ENCODE assay signal across 8 cellular contexts in genomic region chr5:115542651-115543364, GRCh38. TPM values are rescaled to one million over a fixed set of nuclear protein-coding genes. Genes with fewer than 3 reads are reported as not detected.
A peak's percentile ranks its signal among the peaks of the same experiment; 100 is the strongest.
DNase-seq lines count a peak whose midpoint lies in the region; ATAC-seq and TF ChIP-seq lines count a peak whose summit lies in the region.

No MANE protein-coding gene starts in this region.

- CTCF ChIA-PET in activated CD4-positive, alpha-beta T cell treated with anti-CD3 and anti-CD28 coated beads, Interleukin-2, amount 10 ng/mL, durations not matched to agents 7 days and 5 days (lab: Charles Lee): interaction anchor here (0.5 to 1.4 kb wide), 5 partner anchors 15 to 231 kb away, joined by 3 to 6 read pairs (median 3); no protein-coding TSS in a partner anchor

- H3K36me3 ChIP-seq in thoracic aorta: no peaks in the 10 kb centered on the region

- H3K4me1 Mint-ChIP-seq in activated CD4-positive, alpha-beta T cell treated with anti-CD3 and anti-CD28 coated beads, Interleukin-2, amount 10 ng/mL, durations not matched to agents 7 days and 5 days: peaks cover 58% of the 10 kb centered on the region

- H3K4me3 Mint-ChIP-seq in activated CD4-positive, alpha-beta T cell treated with anti-CD3 and anti-CD28 coated beads, Interleukin-2, amount 10 ng/mL, durations not matched to agents 7 days and 5 days: peak overlapping the region; percentile 99

- H3K9me3 ChIP-seq in thoracic aorta: peaks cover 6% of the 10 kb centered on the region

- TF ChIP-seq CTCF in thoracic aorta (IDR thresholded peaks at IDR 0.05): no peak
- TF ChIP-seq CTCF in foreskin keratinocyte (conservative IDR thresholded peaks at IDR 0.05): no peak

- H3K27ac Mint-ChIP-seq in activated CD4-positive, alpha-beta T cell treated with anti-CD3 and anti-CD28 coated beads, Interleukin-2, amount 10 ng/mL, durations not matched to agents 7 days and 5 days: peak overlapping the region; percentile 100
- peak overlapping the region; percentile 83 to 93 for H3K27ac Mint-ChIP-seq in activated naive CD4-positive, alpha-beta T cell treated with anti-CD3 and anti-CD28 coated beads, Interleukin-2, amount 50 U/mL, for 72 hours

- intact Hi-C loops in posterior cingulate gyrus (cut with DNase I): loop anchor here (10.0 kb wide), 1 partner anchor 82 kb away; the partner anchor contains the start of gene TMED7

- peaks cover 7% of the 10 kb centered on the region for H3K9me3 Mint-ChIP-seq in activated CD4-positive, alpha-beta T cell treated with anti-CD3 and anti-CD28 coated beads, Interleukin-2, amount 10 ng/mL, durations not matched to agents 7 days and 5 days
- H3K9me3 Mint-ChIP-seq in activated naive CD4-positive, alpha-beta T cell treated with anti-CD3 and anti-CD28 coated beads, Interleukin-2, amount 50 U/mL, for 72 hours: peaks cover 0 to 10% of the 10 kb centered on the region in 2 donors

- POLR2A ChIA-PET in activated CD4-positive, alpha-beta T cell treated with anti-CD3 and anti-CD28 coated beads, Interleukin-2, amount 10 ng/mL, durations not matched to agents 7 days and 5 days (lab: Charles Lee): no interaction called here

- ATAC-seq in activated naive CD4-positive, alpha-beta T cell treated with anti-CD3 and anti-CD28 coated beads, Interleukin-2, amount 50 U/mL, for 72 hours: no peak
- no peak for ATAC-seq in thoracic aorta (ENCODE audit: insufficient number of reproducible peaks, low FRiP score, low read depth)
- ATAC-seq in foreskin keratinocyte: no peak

- H3K4me1 ChIP-seq in thoracic aorta (ENCODE audit: control insufficient read depth in 1 of 2, low read depth in 2 of 2): peaks cover 33 to 43% of the 10 kb centered on the region in 2 donors
- H3K4me1 ChIP-seq in foreskin keratinocyte: peaks cover 19% of the 10 kb centered on the region

- peak overlapping the region; percentile 98 for H3K4me3 ChIP-seq in thoracic aorta

- H3K27me3 Mint-ChIP-seq in activated CD4-positive, alpha-beta T cell treated with anti-CD3 and anti-CD28 coated beads, Interleukin-2, amount 10 ng/mL, durations not matched to agents 7 days and 5 days: no peaks in the 10 kb centered on the region

- H3K27ac ChIP-seq in layer of hippocampus (ENCODE audit: low read depth, low read length) (peak overlapping the region; percentile 92), thoracic aorta (peak overlapping the region; percentile 95 to 99), foreskin keratinocyte (no peak overlapping the region)

- no peak for DNase-seq in activated CD4-positive, alpha-beta T cell treated with anti-CD3 and anti-CD28 coated beads, Interleukin-2, amount 10 ng/mL, durations not matched to agents 7 days and 5 days
- no peak for DNase-seq in activated CD4-positive, alpha-beta T cell treated with anti-CD3 and anti-CD28 coated beads for 4 hours
- no peak for DNase-seq in activated naive CD4-positive, alpha-beta T cell treated with anti-CD3 and anti-CD28 coated beads, Interleukin-2, amount 50 U/mL, for 72 hours (ENCODE audit: low spot score in 2 of 2)
- no peak for DNase-seq in thoracic aorta (ENCODE audit: low spot score)
- DNase-seq in posterior cingulate gyrus: no peak
- no peak for DNase-seq in foreskin keratinocyte
- DNase-seq in activated CD4-positive, alpha-beta T cell treated with anti-CD3 and anti-CD28 coated beads for 1 hour: no peak

- H3K36me3 Mint-ChIP-seq in activated CD4-positive, alpha-beta T cell treated with anti-CD3 and anti-CD28 coated beads, Interleukin-2, amount 10 ng/mL, durations not matched to agents 7 days and 5 days (ENCODE audit: low read depth): peaks cover 64% of the 10 kb centered on the region
- peaks cover 42 to 83% of the 10 kb centered on the region in 2 donors for H3K36me3 Mint-ChIP-seq in activated naive CD4-positive, alpha-beta T cell treated with anti-CD3 and anti-CD28 coated beads, Interleukin-2, amount 50 U/mL, for 72 hours

- H3K27me3 ChIP-seq in layer of hippocampus (ENCODE audit: control insufficient read depth, insufficient read depth, low read length) (no peaks in the 10 kb centered on the region), thoracic aorta (replicated peaks; ENCODE audit: insufficient read depth) (no peaks in the 10 kb centered on the region), foreskin keratinocyte (no peaks in the 10 kb centered on the region)

RNA-seq across cellular contexts. Expression of gene FEM1C, which starts 1.8 kb away (rescaled TPM):
- 10 to 100 TPM; 13.9 to 15.5 TPM for total RNA-seq in activated CD4-positive, alpha-beta T cell treated with anti-CD3 and anti-CD28 coated beads, Interleukin-2, amount 10 ng/mL, durations not matched to agents 7 days and 5 days
- total RNA-seq in activated naive CD4-positive, alpha-beta T cell treated with anti-CD3 and anti-CD28 coated beads, Interleukin-2, amount 50 U/mL, for 72 hours: 10 to 100 TPM; 13.7 TPM
- total RNA-seq in thoracic aorta (10 to 100 TPM; 14.1 to 35.6 TPM), foreskin keratinocyte (11.0 and 11.8 TPM in 2 replicates)
- polyA plus RNA-seq in foreskin keratinocyte: 2.8 and 3.4 TPM in 2 replicates

RNA-seq across cellular contexts. Expression of gene TICAM2, which starts 59.5 kb away (rescaled TPM):
- 1 to 10 TPM; 1.1 to 1.4 TPM for total RNA-seq in activated CD4-positive, alpha-beta T cell treated with anti-CD3 and anti-CD28 coated beads, Interleukin-2, amount 10 ng/mL, durations not matched to agents 7 days and 5 days
- under 1 TPM; 0.66 to 0.91 TPM for total RNA-seq in activated naive CD4-positive, alpha-beta T cell treated with anti-CD3 and anti-CD28 coated beads, Interleukin-2, amount 50 U/mL, for 72 hours
- total RNA-seq in thoracic aorta (1 to 10 TPM; 1.6 to 5.7 TPM), foreskin keratinocyte (1.2 and 1.4 TPM in 2 replicates)
- 2.0 and 2.5 TPM in 2 replicates for polyA plus RNA-seq in foreskin keratinocyte
